ENCODE assay signal across 1 cellular context in genomic region chr12:29781176-29781575, GRCh38.
TF ChIP-seq lines count a peak whose summit lies in the region.

No MANE protein-coding gene starts in this region.

TF ChIP-seq in H1, 55 proteins besides CTCF, POLR2A, EP300 and RAD21 (continued from another document):
- TF ChIP-seq SP2 (IDR thresholded peaks at IDR 0.05; ENCODE audit: low read length) (no peak), NANOG (IDR thresholded peaks at IDR 0.05; ENCODE audit: insufficient read depth, low read depth, low read length, poor library complexity, severe bottlenecking) (no peak), E2F6 (IDR thresholded peaks at IDR 0.05) (no peak), JUND (IDR thresholded peaks at IDR 0.05; ENCODE audit: low read length) (no peak), YY1 (IDR thresholded peaks at IDR 0.05; ENCODE audit: low read depth, low read length) (no peak), CEBPB (IDR thresholded peaks at IDR 0.05; ENCODE audit: low read depth, low read length) (no peak), FOSL1 (IDR thresholded peaks at IDR 0.05; ENCODE audit: insufficient read depth, low read depth, low read length) (no peak), ATF3 (IDR thresholded peaks at IDR 0.05; ENCODE audit: insufficient read depth, low read depth, low read length) (no peak), CHD2 (IDR thresholded peaks at IDR 0.05; ENCODE audit: low read length) (no peak), NRF1 (IDR thresholded peaks at IDR 0.05; ENCODE audit: low read depth, low read length) (no peak), HDAC2 (IDR thresholded peaks at IDR 0.05; ENCODE audit: borderline replicate concordance in 1 of 2, low read depth in 2 of 2, low read length in 2 of 2) (no peak), RFX5 (IDR thresholded peaks at IDR 0.05; ENCODE audit: borderline replicate concordance, low read depth, low read length) (no peak), KDM1A (IDR thresholded peaks at IDR 0.05; ENCODE audit: borderline replicate concordance, low read length) (no peak), JUN (IDR thresholded peaks at IDR 0.05; ENCODE audit: low read depth, low read length) (no peak)
